In the genomic region with DNA sequence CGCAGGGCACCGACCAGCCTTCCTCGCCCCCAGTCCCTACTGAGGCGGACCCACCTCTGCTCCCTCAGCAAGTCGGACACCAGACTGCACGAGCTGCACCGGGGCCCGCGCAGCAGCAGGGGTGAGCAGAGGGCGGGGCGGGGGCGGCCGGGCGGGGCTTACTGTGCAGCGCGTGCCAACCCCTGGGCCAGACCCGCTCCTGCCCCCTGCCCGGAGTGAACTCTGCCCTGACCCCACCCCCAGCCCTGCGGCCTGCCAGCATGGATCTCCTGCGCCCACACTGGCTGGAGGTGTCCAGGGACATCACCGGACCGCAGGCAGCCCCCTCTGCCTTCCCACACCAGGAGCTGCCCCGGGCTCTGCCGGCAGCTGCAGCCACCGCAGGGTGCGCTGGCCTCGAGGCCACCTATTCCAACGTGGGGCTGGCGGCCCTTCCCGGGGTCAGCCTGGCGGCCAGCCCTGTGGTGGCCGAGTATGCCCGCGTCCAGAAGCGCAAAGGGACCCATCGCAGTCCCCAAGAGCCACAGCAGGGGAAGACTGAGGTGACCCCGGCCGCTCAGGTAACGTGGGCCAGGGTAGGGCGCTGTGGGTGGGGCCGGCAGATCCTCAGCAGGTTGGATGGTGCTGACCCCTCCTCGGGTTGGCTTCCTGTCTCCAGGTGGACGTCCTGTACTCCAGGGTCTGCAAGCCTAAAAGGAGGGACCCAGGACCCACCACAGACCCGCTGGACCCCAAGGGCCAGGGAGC, we compare ENCODE assay signal across 1 cellular context.
TF ChIP-seq lines count a peak whose summit lies in the region.

No MANE protein-coding gene starts in this region.

TF ChIP-seq in HCT116, 20 proteins besides CTCF, POLR2A, EP300 and RAD21:
- TF ChIP-seq EZH2 (IDR thresholded peaks at IDR 0.05) (no peak), EGR1 (IDR thresholded peaks at IDR 0.05; ENCODE audit: low read depth) (no peak), ZFX (IDR thresholded peaks at IDR 0.05) (no peak), ZNF274 (IDR thresholded peaks at IDR 0.05; ENCODE audit: low read depth, low read length) (no peak), EZH2phosphoT487 (IDR thresholded peaks at IDR 0.05; ENCODE audit: borderline replicate concordance) (no peak), TCF7L2 (IDR thresholded peaks at IDR 0.05; ENCODE audit: borderline replicate concordance, extremely low read depth, insufficient read depth, insufficient read length) (no peak), SIN3A (IDR thresholded peaks at IDR 0.05; ENCODE audit: low read depth) (no peak), YY1 (IDR thresholded peaks at IDR 0.05; ENCODE audit: extremely low read depth, insufficient replicate concordance, low read depth, low read length) (no peak), SP1 (IDR thresholded peaks at IDR 0.05; ENCODE audit: low read depth) (no peak), ATF3 (IDR thresholded peaks at IDR 0.05) (no peak), FOSL1 (IDR thresholded peaks at IDR 0.05; ENCODE audit: low read depth) (no peak), SRF (IDR thresholded peaks at IDR 0.05; ENCODE audit: low read depth) (no peak), CBX3 (IDR thresholded peaks at IDR 0.05; ENCODE audit: low read depth) (no peak)
- TF ChIP-seq, protein P1, sequence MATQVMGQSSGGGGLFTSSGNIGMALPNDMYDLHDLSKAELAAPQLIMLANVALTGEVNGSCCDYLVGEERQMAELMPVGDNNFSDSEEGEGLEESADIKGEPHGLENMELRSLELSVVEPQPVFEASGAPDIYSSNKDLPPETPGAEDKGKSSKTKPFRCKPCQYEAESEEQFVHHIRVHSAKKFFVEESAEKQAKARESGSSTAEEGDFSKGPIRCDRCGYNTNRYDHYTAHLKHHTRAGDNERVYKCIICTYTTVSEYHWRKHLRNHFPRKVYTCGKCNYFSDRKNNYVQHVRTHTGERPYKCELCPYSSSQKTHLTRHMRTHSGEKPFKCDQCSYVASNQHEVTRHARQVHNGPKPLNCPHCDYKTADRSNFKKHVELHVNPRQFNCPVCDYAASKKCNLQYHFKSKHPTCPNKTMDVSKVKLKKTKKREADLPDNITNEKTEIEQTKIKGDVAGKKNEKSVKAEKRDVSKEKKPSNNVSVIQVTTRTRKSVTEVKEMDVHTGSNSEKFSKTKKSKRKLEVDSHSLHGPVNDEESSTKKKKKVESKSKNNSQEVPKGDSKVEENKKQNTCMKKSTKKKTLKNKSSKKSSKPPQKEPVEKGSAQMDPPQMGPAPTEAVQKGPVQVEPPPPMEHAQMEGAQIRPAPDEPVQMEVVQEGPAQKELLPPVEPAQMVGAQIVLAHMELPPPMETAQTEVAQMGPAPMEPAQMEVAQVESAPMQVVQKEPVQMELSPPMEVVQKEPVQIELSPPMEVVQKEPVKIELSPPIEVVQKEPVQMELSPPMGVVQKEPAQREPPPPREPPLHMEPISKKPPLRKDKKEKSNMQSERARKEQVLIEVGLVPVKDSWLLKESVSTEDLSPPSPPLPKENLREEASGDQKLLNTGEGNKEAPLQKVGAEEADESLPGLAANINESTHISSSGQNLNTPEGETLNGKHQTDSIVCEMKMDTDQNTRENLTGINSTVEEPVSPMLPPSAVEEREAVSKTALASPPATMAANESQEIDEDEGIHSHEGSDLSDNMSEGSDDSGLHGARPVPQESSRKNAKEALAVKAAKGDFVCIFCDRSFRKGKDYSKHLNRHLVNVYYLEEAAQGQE (IDR thresholded peaks at IDR 0.05; ENCODE audit: low read depth): no peak
- TF ChIP-seq, protein P2, sequence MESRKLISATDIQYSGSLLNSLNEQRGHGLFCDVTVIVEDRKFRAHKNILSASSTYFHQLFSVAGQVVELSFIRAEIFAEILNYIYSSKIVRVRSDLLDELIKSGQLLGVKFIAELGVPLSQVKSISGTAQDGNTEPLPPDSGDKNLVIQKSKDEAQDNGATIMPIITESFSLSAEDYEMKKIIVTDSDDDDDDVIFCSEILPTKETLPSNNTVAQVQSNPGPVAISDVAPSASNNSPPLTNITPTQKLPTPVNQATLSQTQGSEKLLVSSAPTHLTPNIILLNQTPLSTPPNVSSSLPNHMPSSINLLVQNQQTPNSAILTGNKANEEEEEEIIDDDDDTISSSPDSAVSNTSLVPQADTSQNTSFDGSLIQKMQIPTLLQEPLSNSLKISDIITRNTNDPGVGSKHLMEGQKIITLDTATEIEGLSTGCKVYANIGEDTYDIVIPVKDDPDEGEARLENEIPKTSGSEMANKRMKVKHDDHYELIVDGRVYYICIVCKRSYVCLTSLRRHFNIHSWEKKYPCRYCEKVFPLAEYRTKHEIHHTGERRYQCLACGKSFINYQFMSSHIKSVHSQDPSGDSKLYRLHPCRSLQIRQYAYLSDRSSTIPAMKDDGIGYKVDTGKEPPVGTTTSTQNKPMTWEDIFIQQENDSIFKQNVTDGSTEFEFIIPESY (IDR thresholded peaks at IDR 0.05; ENCODE audit: extremely low read depth, insufficient replicate concordance, low read length): no peak
TF ChIP-seq in HCT116: peak in this region for 0.
